In genomic region chr3:151877269-151877668, GRCh38 we compare ENCODE assay signal across 1 cellular context.
TF ChIP-seq lines count a peak whose summit lies in the region.

No MANE protein-coding gene starts in this region.

TF ChIP-seq in A549, 52 proteins besides CTCF, POLR2A, EP300 and RAD21 (continued from another document):
- TF ChIP-seq HMGXB4 (CRISPR knock-in tag; IDR thresholded peaks at IDR 0.05; ENCODE audit: borderline replicate concordance) (no peak), TP53 (CRISPR knock-in tag; IDR thresholded peaks at IDR 0.05) (no peak), BCL3 (IDR thresholded peaks at IDR 0.05) (no peak), CHD2 (IDR thresholded peaks at IDR 0.05; ENCODE audit: low read length, partially characterized antibody) (no peak), ZSCAN20 (CRISPR knock-in tag; IDR thresholded peaks at IDR 0.05) (no peak), KDM1A (IDR thresholded peaks at IDR 0.05; ENCODE audit: low read depth) (no peak), ZFP36 (IDR thresholded peaks at IDR 0.05; ENCODE audit: borderline replicate concordance, partially characterized antibody) (no peak), HOXB5 (CRISPR knock-in tag; IDR thresholded peaks at IDR 0.05) (no peak), POLR2AphosphoS2 (conservative IDR thresholded peaks at IDR 0.05; ENCODE audit: low read length) (no peak), CBX2 (IDR thresholded peaks at IDR 0.05; ENCODE audit: borderline replicate concordance, low read depth) (no peak)
